25 cellular contexts compared by ENCODE assay signal in genomic region chr13:66576381-66576780, GRCh38.
DNase-seq lines count a peak whose midpoint lies in the region; ATAC-seq, FAIRE-seq and TF ChIP-seq lines count a peak whose summit lies in the region.
"Had no signal": no experiment of that assay in that cellular context is flagged by ENCODE, and none has a peak within 500 bp of the region (broad histone marks: within the 10 kb centered on the region; RNA-seq: fewer than 3 reads in every experiment).

No MANE protein-coding gene starts in this region.

- ATAC-seq in GM18861 (IDR thresholded peaks at IDR 0.05; ENCODE audit: unreplicated experiment) (peak; percentile 79), GM21619 (IDR thresholded peaks at IDR 0.05; ENCODE audit: unreplicated experiment) (peak; percentile 73), HG03432 (IDR thresholded peaks at IDR 0.05; ENCODE audit: unreplicated experiment) (peak; percentile 63), omental fat pad (ENCODE audit: low FRiP score) (no peak), GM19035 (IDR thresholded peaks at IDR 0.05; ENCODE audit: unreplicated experiment) (no peak)
- ATAC-seq in activated CD4-positive, CD25-positive, alpha-beta regulatory T cell treated with anti-CD3 and anti-CD28 coated beads, Interleukin-2, amount 50 U/mL, for 24 hours: no peak
- ATAC-seq: CD8-positive, alpha-beta T cell; GM23338; HCT116; T-cell had no signal

- FAIRE-seq in H54 (lab: Jason Lieb, UNC): no peak
- FAIRE-seq: GM18507, GM19239, RCC 7860 had no signal

- TF ChIP-seq POLR2A in H54 (IDR thresholded peaks at IDR 0.05; ENCODE audit: low read depth, low read length): no peak

- DNase-seq in kidney tubule cell (ENCODE audit: low spot score) (peak; percentile 1), H54 (ENCODE audit: insufficient read length, low spot score) (no peak), omental fat pad (ENCODE audit: low spot score) (no peak)
- DNase-seq: AML-193; C1 segment of cervical spinal cord; CD8-positive, alpha-beta T cell; IMR-90; NCI-H1092 treated with DMSO at 0.1 percent for 48 hours; NCI-H1436 treated with DMSO at 0.1 percent for 48 hours; NCI-H226; NCI-H524; NCI-H82; OCI-M1; SJCRH30; T-cell had no signal

- TF ChIP-seq CTCF in omental fat pad (IDR thresholded peaks at IDR 0.05): no peak

Comparison
In these comparisons a context has a peak if more than half of its experiments do, and no peak if none do; other contexts are left out.
1. ATAC-seq: peak in GM18861 (single experiment), GM21619 (single experiment) and HG03432 (single experiment); none in activated CD4-positive, CD25-positive, alpha-beta regulatory T cell treated with anti-CD3 and anti-CD28 coated beads, Interleukin-2, amount 50 U/mL, for 24 hours (0 of 2), omental fat pad (single experiment) and GM19035 (single experiment).